Comparison of ENCODE assay signal across 14 cellular contexts in the genomic region with DNA sequence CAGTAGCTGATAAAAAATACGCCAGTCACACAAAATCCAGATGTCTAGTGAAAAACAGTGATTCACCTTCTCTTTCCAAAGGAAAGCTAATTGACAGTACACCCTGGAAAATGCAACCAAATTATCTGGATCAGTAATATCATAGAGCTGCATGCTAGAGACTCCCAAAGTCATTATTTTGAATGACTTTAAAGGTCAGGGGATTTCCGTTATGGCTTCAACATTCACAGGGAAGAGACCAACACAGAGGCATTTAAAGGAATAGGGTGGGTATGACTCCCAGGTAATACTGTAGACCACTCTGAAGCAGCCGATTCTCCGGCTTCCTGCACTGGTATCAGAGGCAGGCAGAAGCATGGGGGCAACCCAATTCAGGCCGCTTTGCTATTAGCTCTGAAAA.
DNase-seq lines count a peak whose midpoint lies in the region; ATAC-seq and TF ChIP-seq lines count a peak whose summit lies in the region.
"Had no signal": no experiment of that assay in that cellular context is flagged by ENCODE, and none has a peak within 500 bp of the region (broad histone marks: within the 10 kb centered on the region; RNA-seq: fewer than 3 reads in every experiment).

No MANE protein-coding gene starts in this region.

- H3K79me2 ChIP-seq in trophoblast cell (ENCODE audit: control insufficient read depth, insufficient read depth, low read length, poor library complexity) = peaks cover 1% of the 10 kb centered on the region

- TF ChIP-seq CTCF in heart right ventricle (IDR thresholded peaks at IDR 0.05) = no peak
- TF ChIP-seq CTCF in upper lobe of right lung (IDR thresholded peaks at IDR 0.05) = no peak

- DNase-seq in heart right ventricle = no peak
- DNase-seq in Right ventricle myocardium superior = no peak
- DNase-seq in astrocyte of the hippocampus (ENCODE audit: low read depth, low spot score) = peak; percentile 12
- DNase-seq in trophoblast cell = no peak
- DNase-seq in upper lobe of right lung = no peak
- no peak for DNase-seq in NCI-H1436 (lab: John Stamatoyannopoulos, UW)
- no peak for DNase-seq in T1000 (lab: John Stamatoyannopoulos, UW)
- DNase-seq: 8988T; CD8-positive, alpha-beta T cell; GM23248; HCEC 1CT had no signal

- intact Hi-C loops in heart right ventricle (cut with DNase I) = no loop called here
- intact Hi-C loops in Right ventricle myocardium superior (cut with DNase I) = no loop called here
- intact Hi-C loops in upper lobe of right lung (cut with DNase I) = no loop called here

- WGBS in heart right ventricle, 2 donors = 56 to 60% methylated on average over 5 of the region's 5 CpGs
- no CpG with 5 or more reads among the region's 5 CpGs for WGBS in trophoblast cell (ENCODE audit: extremely low coverage, insufficient coverage, insufficient read length)

- H3K9ac ChIP-seq in trophoblast cell (ENCODE audit: low read length) = no peak overlapping the region
- H3K9ac ChIP-seq: BLaER1 treated with 17β-estradiol and CSF1 and Interleukin-3, amounts not matched to agents 10 nM and 100 nM; GM23248 had no signal

- H4K12ac ChIP-seq in trophoblast cell (ENCODE audit: low read depth, low read length) = no peak overlapping the region

- H4K8ac ChIP-seq in trophoblast cell (ENCODE audit: low read depth, low read length) = no peak overlapping the region

- ATAC-seq in heart right ventricle (peak in 3 of 8 donors; percentile 31 to 57 (median 55)), Right ventricle myocardium superior (ENCODE audit: poor library complexity) (no peak), upper lobe of right lung (no peak), GM18505 (IDR thresholded peaks at IDR 0.05; ENCODE audit: unreplicated experiment) (no peak)
- ATAC-seq: CD8-positive, alpha-beta T cell; HepG2 had no signal

- no peak overlapping the region for H3K14ac ChIP-seq in trophoblast cell (ENCODE audit: low read length)

- no peak overlapping the region for H2AK5ac ChIP-seq in trophoblast cell (ENCODE audit: low read length)

- no peak overlapping the region for H3K18ac ChIP-seq in trophoblast cell (ENCODE audit: low read length)

- no peak for TF ChIP-seq POLR2A in GM18505 (IDR thresholded peaks at IDR 0.05; ENCODE audit: borderline replicate concordance, extremely low read depth, insufficient read depth, insufficient read length)

- H3K9me3 ChIP-seq in heart right ventricle (no peaks in the 10 kb centered on the region), trophoblast cell (ENCODE audit: insufficient read depth, low read depth, low read length) (no peaks in the 10 kb centered on the region), upper lobe of right lung (no peaks in the 10 kb centered on the region)
- H3K9me3 ChIP-seq: BLaER1 treated with 17β-estradiol and CSF1 and Interleukin-3, amounts not matched to agents 10 nM and 100 nM had no signal

- no peak overlapping the region for H3K4ac ChIP-seq in trophoblast cell (ENCODE audit: low read depth, low read length)

- no peaks in the 10 kb centered on the region for H3K27me3 ChIP-seq in heart right ventricle
- no peaks in the 10 kb centered on the region for H3K27me3 ChIP-seq in trophoblast cell (ENCODE audit: insufficient read depth, low read length)
- no peaks in the 10 kb centered on the region for H3K27me3 ChIP-seq in upper lobe of right lung
- H3K27me3 ChIP-seq: BLaER1 treated with 17β-estradiol and CSF1 and Interleukin-3, amounts not matched to agents 10 nM and 100 nM had no signal

- H3K79me1 ChIP-seq in trophoblast cell (ENCODE audit: low read length) = no peaks in the 10 kb centered on the region

- peak overlapping the region; percentile 24 for H4K91ac ChIP-seq in trophoblast cell (ENCODE audit: low read depth, low read length)

- no peak overlapping the region for H3K23ac ChIP-seq in trophoblast cell (ENCODE audit: low read length)

- H3K36me3 ChIP-seq in heart right ventricle = peaks cover 0 to 21% (median 0%) of the 10 kb centered on the region in 9 donors
- no peaks in the 10 kb centered on the region for H3K36me3 ChIP-seq in trophoblast cell (ENCODE audit: control insufficient read depth in 1 of 2, insufficient read depth in 2 of 2, low read length in 2 of 2)
- no peaks in the 10 kb centered on the region for H3K36me3 ChIP-seq in upper lobe of right lung
- H3K36me3 ChIP-seq: BLaER1 treated with 17β-estradiol and CSF1 and Interleukin-3, amounts not matched to agents 10 nM and 100 nM had no signal

- no peak overlapping the region for H2BK12ac ChIP-seq in trophoblast cell (ENCODE audit: low read length)

- H3K4me2 ChIP-seq in trophoblast cell (ENCODE audit: low read length) = no peak overlapping the region
- H3K4me2 ChIP-seq: BLaER1 treated with 17β-estradiol and CSF1 and Interleukin-3, amounts not matched to agents 10 nM and 100 nM had no signal

- no peak overlapping the region for H2AFZ ChIP-seq in trophoblast cell (ENCODE audit: insufficient read depth, low read length, poor library complexity)
- H2AFZ ChIP-seq: GM23248 had no signal

- H3K4me1 ChIP-seq in heart right ventricle = peaks cover 6 to 63% (median 31%) of the 10 kb centered on the region in 9 donors
- peaks cover 0 to 4% of the 10 kb centered on the region in 2 experiments for H3K4me1 ChIP-seq in trophoblast cell (ENCODE audit: control insufficient read depth in 1 of 2, insufficient read depth in 2 of 2, low read length in 2 of 2)
- H3K4me1 ChIP-seq in upper lobe of right lung = peaks cover 12% of the 10 kb centered on the region

- H3K4me3 ChIP-seq in heart right ventricle = no peak overlapping the region
- H3K4me3 ChIP-seq in trophoblast cell (ENCODE audit: low read depth, low read length) = no peak overlapping the region
- H3K4me3 ChIP-seq in upper lobe of right lung = no peak overlapping the region
- H3K4me3 ChIP-seq: BLaER1 treated with 17β-estradiol and CSF1 and Interleukin-3, amounts not matched to agents 10 nM and 100 nM; GM23248 had no signal

- H3K27ac ChIP-seq in heart right ventricle (peak overlapping the region in 7 of 10 donors; percentile 28 to 80 (median 57)), trophoblast cell (ENCODE audit: low read depth, low read length) (no peak overlapping the region), upper lobe of right lung (peak overlapping the region; percentile 12)
- H3K27ac ChIP-seq: BLaER1 treated with 17β-estradiol and CSF1 and Interleukin-3, amounts not matched to agents 10 nM and 100 nM; GM23248 had no signal

- no peak overlapping the region for H2BK5ac ChIP-seq in trophoblast cell (ENCODE audit: low read depth, low read length, poor library complexity)

- H2BK120ac ChIP-seq in trophoblast cell (ENCODE audit: insufficient read depth, low read length, poor library complexity) = no peak overlapping the region
